17 cellular contexts compared by ENCODE assay signal in genomic region chr4:147110968-147111367, GRCh38.
DNase-seq lines count a peak whose midpoint lies in the region; ATAC-seq and TF ChIP-seq lines count a peak whose summit lies in the region.
"Had no signal": no experiment of that assay in that cellular context is flagged by ENCODE, and none has a peak within 500 bp of the region (broad histone marks: within the 10 kb centered on the region; RNA-seq: fewer than 3 reads in every experiment).

No MANE protein-coding gene starts in this region.

- no peaks in the 10 kb centered on the region for H3K36me3 ChIP-seq in breast epithelium
- no peaks in the 10 kb centered on the region for H3K36me3 ChIP-seq in spleen
- no peaks in the 10 kb centered on the region for H3K36me3 ChIP-seq in SJCRH30

- TF ChIP-seq CTCF in MCF 10A (IDR thresholded peaks at IDR 0.05; ENCODE audit: unreplicated experiment) = peak; percentile 8
- no peak for TF ChIP-seq CTCF in breast epithelium (IDR thresholded peaks at IDR 0.05)
- peak; percentile 15 for TF ChIP-seq CTCF in fibroblast of the aortic adventitia (IDR thresholded peaks at IDR 0.05; ENCODE audit: insufficient read depth, low read length)
- no peak for TF ChIP-seq CTCF in spleen (IDR thresholded peaks at IDR 0.05 in 8 of 11, conservative IDR thresholded peaks at IDR 0.05 in 3 of 11)

- no TSS peak for BruUV-seq in MCF 10A (replicated peaks; lab: Mats Ljungman, UMichigan)

- H3K9me3 Mint-ChIP-seq in MCF 10A (ENCODE audit: unreplicated experiment) = peaks cover 13% of the 10 kb centered on the region
- H3K9me3 Mint-ChIP-seq: activated naive CD4-positive, alpha-beta T cell treated with anti-CD3 and anti-CD28 coated beads, Interleukin-2, amount 50 U/mL, for 24 hours had no signal

- H3K4me1 Mint-ChIP-seq in MCF 10A (ENCODE audit: insufficient read depth, unreplicated experiment) = no peaks in the 10 kb centered on the region
- H3K4me1 Mint-ChIP-seq: activated naive CD4-positive, alpha-beta T cell treated with anti-CD3 and anti-CD28 coated beads, Interleukin-2, amount 50 U/mL, for 24 hours had no signal

- intact Hi-C loops in MCF 10A (cut with micrococcal nuclease) = loop anchor here (1.0 to 5.0 kb wide), 3 partner anchors 408 to 756 kb away; no protein-coding TSS in a partner anchor
- intact Hi-C loops in breast epithelium (cut with DNase I; ENCODE audit: low total_unique reads) = no loop called here
- intact Hi-C loops in spleen (cut with DNase I; ENCODE audit: low total_unique reads) = no loop called here

- DNase-seq in MCF 10A (ENCODE audit: unreplicated experiment) (no peak), breast epithelium (ENCODE audit: low spot score in 2 of 2) (no peak), fibroblast of the aortic adventitia (ENCODE audit: low read depth) (peak; percentile 61), spleen (no peak), SJCRH30 (no peak)
- no peak for DNase-seq in NK-92 treated with Interleukin-12 subunit alpha and Interleukin-12 subunit beta, amount 100 ng/mL, for 24 hours (lab: John Stamatoyannopoulos, UW)
- DNase-seq: DMS153, head of caudate nucleus, Karpas-422, midbrain, NCI-H2107, retina had no signal

- H3K27ac ChIP-seq in breast epithelium (no peak overlapping the region), spleen (peak overlapping the region in 6 of 8 donors; percentile 8 to 63 (median 36)), SJCRH30 (no peak overlapping the region)

- ATAC-seq in SK-N-SH treated with all-trans-retinoic acid at 6 μM for 48 hours = peak; percentile 62; the same call in 2 of the 3 replicates
- no peak for ATAC-seq in GM18511 (IDR thresholded peaks at IDR 0.05; ENCODE audit: unreplicated experiment)

- no peaks in the 10 kb centered on the region for H3K27me3 Mint-ChIP-seq in MCF 10A (ENCODE audit: insufficient read depth, unreplicated experiment)
- H3K27me3 Mint-ChIP-seq: dendritic cell treated with granulocyte-macrophage colony-stimulating factor and Interleukin-4, amounts not matched to agents 40 ng/mL and 50 ng/mL, for 4 days had no signal

- POLR2A ChIA-PET in MCF 10A (lab: Yijun Ruan, JAX) = no interaction called here

- H3K27me3 ChIP-seq in breast epithelium (no peaks in the 10 kb centered on the region), spleen (replicated peaks in 1 of 7) (peaks cover 0 to 11% (median 0%) of the 10 kb centered on the region in 7 donors), SJCRH30 (no peaks in the 10 kb centered on the region)

- no peaks in the 10 kb centered on the region for H3K36me3 Mint-ChIP-seq in MCF 10A (ENCODE audit: insufficient read depth, unreplicated experiment)
- H3K36me3 Mint-ChIP-seq: activated naive CD4-positive, alpha-beta T cell treated with anti-CD3 and anti-CD28 coated beads, Interleukin-2, amount 50 U/mL, for 24 hours had no signal

- H3K4me1 ChIP-seq in breast epithelium (no peaks in the 10 kb centered on the region), spleen (no peaks in the 10 kb centered on the region), SJCRH30 (no peaks in the 10 kb centered on the region)

- H3K4me3 ChIP-seq in breast epithelium = no peak overlapping the region
- H3K4me3 ChIP-seq in fibroblast of the aortic adventitia (ENCODE audit: low read depth, low read length) = no peak overlapping the region
- no peak overlapping the region for H3K4me3 ChIP-seq in spleen
- no peak overlapping the region for H3K4me3 ChIP-seq in SJCRH30

- no peak overlapping the region for H3K4me3 Mint-ChIP-seq in MCF 10A (ENCODE audit: unreplicated experiment)
- H3K4me3 Mint-ChIP-seq: activated naive CD4-positive, alpha-beta T cell treated with anti-CD3 and anti-CD28 coated beads, Interleukin-2, amount 50 U/mL, for 24 hours; dendritic cell treated with granulocyte-macrophage colony-stimulating factor and Interleukin-4, amounts not matched to agents 40 ng/mL and 50 ng/mL, for 4 days; T-helper 2 cell treated with Interferon-gamma antibody and Interleukin-4, amounts not matched to agents 5 μg/mL and 100 μg/mL, for 36 hours had no signal

- peaks cover 6 to 7% of the 10 kb centered on the region in 2 donors for H3K9me3 ChIP-seq in breast epithelium
- peaks cover 0 to 15% (median 7%) of the 10 kb centered on the region in 8 donors for H3K9me3 ChIP-seq in spleen
- H3K9me3 ChIP-seq in SJCRH30 (replicated peaks) = no peaks in the 10 kb centered on the region

- H3K27ac Mint-ChIP-seq in MCF 10A (ENCODE audit: low read depth, unreplicated experiment) = no peak overlapping the region
- H3K27ac Mint-ChIP-seq: activated naive CD4-positive, alpha-beta T cell treated with anti-CD3 and anti-CD28 coated beads, Interleukin-2, amount 50 U/mL, for 24 hours; dendritic cell treated with granulocyte-macrophage colony-stimulating factor and Interleukin-4, amounts not matched to agents 40 ng/mL and 50 ng/mL, for 4 days; T-helper 2 cell treated with Interferon-gamma antibody and Interleukin-4, amounts not matched to agents 5 μg/mL and 100 μg/mL, for 36 hours had no signal

- TF ChIP-seq POLR2A in breast epithelium (IDR thresholded peaks at IDR 0.05) (no peak), spleen (IDR thresholded peaks at IDR 0.05) (no peak)

- CTCF ChIA-PET in MCF 10A (lab: Yijun Ruan, JAX) = interaction anchor here (0.6 to 4.9 kb wide), 8 partner anchors 10 to 492 kb away, joined by 3 to 32 read pairs (median 6); no protein-coding TSS in a partner anchor

TF ChIP-seq in SK-N-SH treated with all-trans-retinoic acid at 6 μM for 48 hours, 23 proteins besides CTCF, POLR2A, EP300 and RAD21:
- TF ChIP-seq ZC3H10 (CRISPR knock-in tag; IDR thresholded peaks at IDR 0.05) = no peak
- no peak for TF ChIP-seq SNAI2 (CRISPR knock-in tag; IDR thresholded peaks at IDR 0.05)
- no peak for TF ChIP-seq CSDC2 (CRISPR knock-in tag; IDR thresholded peaks at IDR 0.05)
- no peak for TF ChIP-seq BACH2 (CRISPR knock-in tag; IDR thresholded peaks at IDR 0.05; ENCODE audit: borderline replicate concordance)
- TF ChIP-seq ZNF8 (CRISPR knock-in tag; IDR thresholded peaks at IDR 0.05) = no peak
- TF ChIP-seq POU6F1 (CRISPR knock-in tag; IDR thresholded peaks at IDR 0.05; ENCODE audit: borderline replicate concordance, low read depth) = no peak
- TF ChIP-seq ZNF565 (CRISPR knock-in tag; conservative IDR thresholded peaks at IDR 0.05; ENCODE audit: low read depth) = no peak
- no peak for TF ChIP-seq ZFP3 (CRISPR knock-in tag; IDR thresholded peaks at IDR 0.05)

Comparison
In these comparisons a context has a peak if more than half of its experiments do, and no peak if none do; other contexts are left out.
1. CTCF ChIP-seq: peak in MCF 10A (single experiment) and fibroblast of the aortic adventitia (single experiment); none in breast epithelium (0 of 3) and spleen (0 of 11).
2. H3K27ac ChIP-seq: peak in spleen (6 of 8); none in breast epithelium (0 of 2) and SJCRH30 (single experiment).